1 cellular context compared by ENCODE assay signal in genomic region chr3:127044996-127045395, GRCh38.
TF ChIP-seq lines count a peak whose summit lies in the region.

No MANE protein-coding gene starts in this region.

TF ChIP-seq in HepG2, 621 proteins besides CTCF, POLR2A, EP300 and RAD21 (continued from another document):
- TF ChIP-seq NR1H2 (CRISPR knock-in tag; IDR thresholded peaks at IDR 0.05; ENCODE audit: borderline replicate concordance, low read depth) (no peak), ZNF652 (CRISPR knock-in tag; IDR thresholded peaks at IDR 0.05; ENCODE audit: borderline replicate concordance, low read depth) (no peak), CENPX (CRISPR knock-in tag; IDR thresholded peaks at IDR 0.05) (no peak), DZIP1 (CRISPR knock-in tag; IDR thresholded peaks at IDR 0.05) (no peak), ZNF256 (CRISPR knock-in tag; conservative IDR thresholded peaks at IDR 0.05) (no peak), ELF3 (CRISPR knock-in tag; IDR thresholded peaks at IDR 0.05) (no peak), CREBL2 (CRISPR knock-in tag; IDR thresholded peaks at IDR 0.05; ENCODE audit: borderline replicate concordance) (no peak), ZMAT5 (CRISPR knock-in tag; IDR thresholded peaks at IDR 0.05; ENCODE audit: borderline replicate concordance, low read depth) (no peak), ZBTB7A (CRISPR knock-in tag; IDR thresholded peaks at IDR 0.05) (no peak), DMTF1 (CRISPR knock-in tag; IDR thresholded peaks at IDR 0.05) (no peak), ZNF282 (IDR thresholded peaks at IDR 0.05; ENCODE audit: partially characterized antibody) (no peak), MAZ (IDR thresholded peaks at IDR 0.05; ENCODE audit: borderline replicate concordance, low read depth, low read length) (no peak), MAZ (CRISPR knock-in tag; IDR thresholded peaks at IDR 0.05; ENCODE audit: low read depth) (no peak)
